ENCODE assay signal across 15 cellular contexts in genomic region chr5:154473581-154474266, GRCh38. TPM values are rescaled to one million over a fixed set of nuclear protein-coding genes. Genes with fewer than 3 reads are reported as not detected.
DNase-seq lines count a peak whose midpoint lies in the region; ATAC-seq and TF ChIP-seq lines count a peak whose summit lies in the region.
"Had no signal": no experiment of that assay in that cellular context is flagged by ENCODE, and none has a peak within 500 bp of the region (broad histone marks: within the 10 kb centered on the region; RNA-seq: fewer than 3 reads in every experiment).

No MANE protein-coding gene starts in this region.

- H3K36me3 ChIP-seq in CD4-positive, alpha-beta memory T cell (ENCODE audit: insufficient read depth, low read length) = no peaks in the 10 kb centered on the region
- H3K36me3 ChIP-seq: right lobe of liver, SJSA1 had no signal

- H3K4ac ChIP-seq in H9 (ENCODE audit: low read depth, low read length) = no peak overlapping the region

- peaks cover 28% of the 10 kb centered on the region for H3K23me2 ChIP-seq in H9 (ENCODE audit: insufficient read length, low read depth, low read length, poor library complexity, severe bottlenecking)

- TF ChIP-seq CTCF in H9 (conservative IDR thresholded peaks at IDR 0.05) (no peak), endothelial cell (IDR thresholded peaks at IDR 0.05; ENCODE audit: unreplicated experiment) (no peak), nephron progenitor cell (IDR thresholded peaks at IDR 0.05) (no peak)

- no peak overlapping the region for H3K56ac ChIP-seq in H9 (ENCODE audit: insufficient read length, low read depth, low read length)

- no peak overlapping the region for H3K4me3 ChIP-seq in CD4-positive, alpha-beta memory T cell (ENCODE audit: low read length in 2 of 2)
- H3K4me3 ChIP-seq: right lobe of liver, SJSA1 had no signal

- peaks cover 70% of the 10 kb centered on the region for H3K4me1 ChIP-seq in CD4-positive, alpha-beta memory T cell (ENCODE audit: insufficient read depth, low read length)
- H3K4me1 ChIP-seq in H9 (ENCODE audit: insufficient read depth, low read length) = no peaks in the 10 kb centered on the region

- no peak overlapping the region for H4K91ac ChIP-seq in H9 (ENCODE audit: insufficient read length, low read depth, low read length)

- H3K79me2 ChIP-seq in H9 (ENCODE audit: insufficient read depth, low read length) = no peaks in the 10 kb centered on the region

- peak overlapping the region; percentile 61 for H3K4me2 ChIP-seq in H9 (ENCODE audit: insufficient read depth, insufficient read length, low read length)

- H3K27ac Mint-ChIP-seq in CD4-positive, alpha-beta memory T cell = peak overlapping the region in 1 of 7 donors; percentile 52
- H3K27ac Mint-ChIP-seq in H9 = no peak overlapping the region
- H3K27ac Mint-ChIP-seq in endothelial cell (ENCODE audit: unreplicated experiment) = no peak overlapping the region
- no peak overlapping the region for H3K27ac Mint-ChIP-seq in nephron progenitor cell

- no peaks in the 10 kb centered on the region for H4K20me1 ChIP-seq in H9 (ENCODE audit: control insufficient read depth, insufficient read depth, insufficient read length)

- H4K8ac ChIP-seq in H9 (replicated peaks; ENCODE audit: insufficient read length, low read depth, low read length) = no peak overlapping the region

- H3K4me1 Mint-ChIP-seq in CD4-positive, alpha-beta memory T cell = peaks cover 34 to 61% (median 53%) of the 10 kb centered on the region in 4 donors
- H3K4me1 Mint-ChIP-seq in H9 (peaks cover 34 to 50% of the 10 kb centered on the region in 2 experiments), endothelial cell (ENCODE audit: unreplicated experiment) (peaks cover 38% of the 10 kb centered on the region), nephron progenitor cell (peaks cover 43% of the 10 kb centered on the region)

- H2BK12ac ChIP-seq in H9 (ENCODE audit: insufficient read length, low read depth, low read length) = no peak overlapping the region

- H3K27ac ChIP-seq in CD4-positive, alpha-beta memory T cell (ENCODE audit: low read depth, low read length) = no peak overlapping the region
- no peak overlapping the region for H3K27ac ChIP-seq in H9 (ENCODE audit: insufficient read length, low read depth, low read length)
- H3K27ac ChIP-seq: right lobe of liver, SJSA1, WERI-Rb-1 had no signal

- H2AFZ ChIP-seq in H9 (ENCODE audit: low read length) = no peak overlapping the region

- no peak for ATAC-seq in HG03175 (IDR thresholded peaks at IDR 0.05; ENCODE audit: unreplicated experiment)
- ATAC-seq: right lobe of liver had no signal

- no peak overlapping the region for H3K14ac ChIP-seq in H9 (ENCODE audit: insufficient read depth, low read length)

- peaks cover 64 to 74% of the 10 kb centered on the region in 2 donors for H3K27me3 Mint-ChIP-seq in CD4-positive, alpha-beta memory T cell
- peaks cover 99% of the 10 kb centered on the region for H3K27me3 Mint-ChIP-seq in H9 (ENCODE audit: low read depth)
- peaks cover 33% of the 10 kb centered on the region for H3K27me3 Mint-ChIP-seq in endothelial cell (ENCODE audit: unreplicated experiment)
- H3K27me3 Mint-ChIP-seq in nephron progenitor cell (ENCODE audit: low read depth, poor library complexity) = peaks cover 98% of the 10 kb centered on the region

- peaks cover 70% of the 10 kb centered on the region for H3K27me3 ChIP-seq in CD4-positive, alpha-beta memory T cell (ENCODE audit: insufficient read depth, low read length)
- peaks cover 88% of the 10 kb centered on the region for H3K27me3 ChIP-seq in H9 (ENCODE audit: insufficient read depth, low read length)

- H3K79me1 ChIP-seq in H9 (ENCODE audit: insufficient read depth, low read depth, low read length, poor library complexity, severe bottlenecking) = no peaks in the 10 kb centered on the region

- no peak overlapping the region for H2BK20ac ChIP-seq in H9 (ENCODE audit: low read depth, low read length, poor library complexity, severe bottlenecking)

- intact Hi-C loops in CD4-positive, alpha-beta memory T cell (cut with micrococcal nuclease) = no loop called here

- no peaks in the 10 kb centered on the region for H3K9me3 ChIP-seq in CD4-positive, alpha-beta memory T cell (ENCODE audit: control insufficient read depth in 1 of 2, low read length in 2 of 2)
- H3K9me3 ChIP-seq in H9 (ENCODE audit: control insufficient read depth, low read depth, low read length) = no peaks in the 10 kb centered on the region
- H3K9me3 ChIP-seq: right lobe of liver, SJSA1 had no signal

- H2BK5ac ChIP-seq in H9 (ENCODE audit: insufficient read length, low read length) = no peak overlapping the region

- peaks cover 0 to 3% (median 0%) of the 10 kb centered on the region in 8 donors for H3K9me3 Mint-ChIP-seq in CD4-positive, alpha-beta memory T cell
- no peaks in the 10 kb centered on the region; a peak in 1 of 5 replicates for H3K9me3 Mint-ChIP-seq in H9
- H3K9me3 Mint-ChIP-seq in endothelial cell (ENCODE audit: unreplicated experiment) = no peaks in the 10 kb centered on the region
- no peaks in the 10 kb centered on the region for H3K9me3 Mint-ChIP-seq in nephron progenitor cell

- H4K5ac ChIP-seq in H9 (ENCODE audit: insufficient read length, low read depth, low read length) = no peak overlapping the region

- no peaks in the 10 kb centered on the region for H3K36me3 Mint-ChIP-seq in CD4-positive, alpha-beta memory T cell
- H3K36me3 Mint-ChIP-seq in H9 (ENCODE audit: insufficient read depth in 1 of 3, low read depth in 3 of 3) = no peaks in the 10 kb centered on the region; a peak in 1 of 7 replicates
- no peaks in the 10 kb centered on the region for H3K36me3 Mint-ChIP-seq in endothelial cell (ENCODE audit: low read depth, unreplicated experiment)
- no peaks in the 10 kb centered on the region for H3K36me3 Mint-ChIP-seq in nephron progenitor cell (ENCODE audit: low read depth)

- no peak overlapping the region for H3T11ph ChIP-seq in H9 (ENCODE audit: low read length)

- WGBS in H9 (ENCODE audit: extremely low coverage, insufficient read length, low lambda C conversion rate) = no CpG with 5 or more reads among the region's 40 CpGs

- H2AK5ac ChIP-seq in H9 (ENCODE audit: insufficient read length, low read length) = no peak overlapping the region

- no peak overlapping the region for H3K18ac ChIP-seq in H9 (ENCODE audit: insufficient read length, low read depth, low read length)

- H3K9ac ChIP-seq in H9 (ENCODE audit: extremely low read depth, insufficient read length, low read length) = no peak overlapping the region

- no peak overlapping the region for H2BK120ac ChIP-seq in H9 (ENCODE audit: low read depth, low read length, poor library complexity, severe bottlenecking)

- no peak for DNase-seq in CD4-positive, alpha-beta memory T cell
- DNase-seq in H9 = peak; percentile 69
- DNase-seq in endothelial cell (ENCODE audit: low spot score) = no peak
- DNase-seq in nephron progenitor cell = no peak
- no peak for DNase-seq in NCI-H2107 (lab: John Stamatoyannopoulos, UW)
- no peak for DNase-seq in cerebellar nuclear complex (lab: John Stamatoyannopoulos, UW)
- DNase-seq: erythroblast, hypothalamus, MM.1S, right lobe of liver, WERI-Rb-1 had no signal

- POLR2A ChIA-PET in CD4-positive, alpha-beta memory T cell (lab: Charles Lee; ENCODE audit: partially characterized antibody) = interaction anchor here (1.1 kb wide), 2 partner anchors 10 to 27 kb away, joined by 3 to 4 read pairs; no protein-coding TSS in a partner anchor

- H2BK15ac ChIP-seq in H9 (ENCODE audit: low read depth, low read length) = no peak overlapping the region

- no peak overlapping the region for H3K23ac ChIP-seq in H9 (ENCODE audit: insufficient read length, low read depth, low read length)

- peak overlapping the region; percentile 41 to 78 (median 68) for H3K4me3 Mint-ChIP-seq in CD4-positive, alpha-beta memory T cell
- H3K4me3 Mint-ChIP-seq in H9 = peak overlapping the region in 1 of 2 experiments; percentile 73; a peak in 4 of 5 replicates
- peak overlapping the region; percentile 15 for H3K4me3 Mint-ChIP-seq in endothelial cell (ENCODE audit: unreplicated experiment)
- H3K4me3 Mint-ChIP-seq in nephron progenitor cell = peak overlapping the region; percentile 59

- CTCF ChIA-PET in CD4-positive, alpha-beta memory T cell (lab: Charles Lee; ENCODE audit: partially characterized antibody) = interaction anchor here (0.9 kb wide), 1 partner anchor 16 kb away, joined by 3 read pairs; no protein-coding TSS in a partner anchor

RNA-seq across cellular contexts. Expression of gene HAND1, which starts 4.3 kb away (rescaled TPM):
- total RNA-seq in CD4-positive, alpha-beta memory T cell = not detected
- polyA plus RNA-seq in CD4-positive, alpha-beta memory T cell = not detected
- not detected in 2 replicates for total RNA-seq in H9 (2021)
- total RNA-seq in endothelial cell (ENCODE audit: unreplicated experiment) = 0.95 TPM
- total RNA-seq: mononuclear cell, right lobe of liver, SJSA1 had no signal
- polyA plus RNA-seq: CD14-positive monocyte had no signal

RNA-seq across cellular contexts. Expression of gene SAP30L, which starts 27.9 kb away (rescaled TPM):
- total RNA-seq in CD4-positive, alpha-beta memory T cell = 10 to 100 TPM; 36.9 to 47.5 TPM
- polyA plus RNA-seq in CD4-positive, alpha-beta memory T cell = 10 to 100 TPM; 19.4 to 44.7 TPM
- 24.8 and 25.0 TPM in 2 replicates for total RNA-seq in H9 (2021)
- 40.8 TPM for total RNA-seq in endothelial cell (ENCODE audit: unreplicated experiment)
